In the genomic region with DNA sequence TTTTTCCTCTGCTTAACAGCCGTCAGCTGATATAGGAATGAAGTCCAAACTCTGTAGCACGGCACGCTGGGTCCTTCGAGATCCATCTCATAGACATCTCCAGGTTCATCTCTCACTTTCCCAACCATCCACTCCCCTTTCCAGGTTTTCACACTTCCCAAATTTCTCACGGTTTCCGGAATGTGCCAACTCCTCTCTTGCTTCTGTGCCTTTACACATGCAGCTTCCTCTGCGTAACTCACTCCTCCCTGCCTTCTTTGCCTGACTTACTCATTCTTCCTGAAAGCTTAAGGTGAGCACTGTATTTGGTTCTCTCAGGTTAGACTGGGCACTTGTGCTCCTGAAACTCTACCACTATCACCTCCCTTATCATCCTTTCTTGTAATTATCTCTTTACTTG, we compare ENCODE assay signal across 18 cellular contexts.
"Had no signal": no experiment of that assay in that cellular context is flagged by ENCODE, and none has a peak within 500 bp of the region (broad histone marks: within the 10 kb centered on the region; RNA-seq: fewer than 3 reads in every experiment).

No MANE protein-coding gene starts in this region.

- H3K9me3 Mint-ChIP-seq: activated CD8-positive, alpha-beta T cell treated with anti-CD3 and anti-CD28 coated beads for 36 hours; activated naive CD4-positive, alpha-beta T cell treated with anti-CD3 and anti-CD28 coated beads, Interleukin-2, amount 10 ng/mL, durations not matched to agents 7 days and 5 days; activated T-cell treated with anti-CD3 and anti-CD28 coated beads, Interleukin-2, amount 50 U/mL, for 4 hours had no signal

- H3K4me3 Mint-ChIP-seq: activated CD8-positive, alpha-beta T cell treated with anti-CD3 and anti-CD28 coated beads for 36 hours; activated naive CD4-positive, alpha-beta T cell treated with anti-CD3 and anti-CD28 coated beads, Interleukin-2, amount 10 ng/mL, durations not matched to agents 7 days and 5 days; activated naive CD8-positive, alpha-beta T cell treated with anti-CD3 and anti-CD28 coated beads for 36 hours; activated T-cell treated with anti-CD3 and anti-CD28 coated beads, Interleukin-2, amount 50 U/mL, for 4 hours; T-helper 17 cell had no signal

- H3K27me3 Mint-ChIP-seq: activated CD8-positive, alpha-beta T cell treated with anti-CD3 and anti-CD28 coated beads for 36 hours; activated naive CD4-positive, alpha-beta T cell treated with anti-CD3 and anti-CD28 coated beads, Interleukin-2, amount 10 ng/mL, durations not matched to agents 7 days and 5 days; activated naive CD8-positive, alpha-beta T cell treated with anti-CD3 and anti-CD28 coated beads for 36 hours; T-helper 17 cell had no signal

- H3K4me3 ChIP-seq: Peyer's patch had no signal

- ATAC-seq: activated CD8-positive, alpha-beta T cell treated with anti-CD3 and anti-CD28 coated beads for 36 hours; activated T-cell treated with anti-CD3 and anti-CD28 coated beads, Interleukin-2, amount 50 U/mL, for 4 hours; T-helper 17 cell had no signal

- DNase-seq: activated CD4-positive, alpha-beta T cell treated with anti-CD3 and anti-CD28 coated beads, Interleukin-2, amount 50 U/mL, for 1 hour; activated CD4-positive, CD25-positive, alpha-beta regulatory T cell; activated CD8-positive, alpha-beta T cell treated with anti-CD3 and anti-CD28 coated beads for 36 hours; activated gamma-delta T cell treated with Interleukin-2 at 50 U/mL for 16 hours; activated naive CD4-positive, alpha-beta T cell treated with anti-CD3 and anti-CD28 coated beads, Interleukin-2, amount 10 ng/mL, durations not matched to agents 7 days and 5 days; activated naive CD8-positive, alpha-beta T cell treated with anti-CD3 and anti-CD28 coated beads for 36 hours; activated T-cell treated with anti-CD3 and anti-CD28 coated beads, Interleukin-2, amount 50 U/mL, for 4 hours; brain microvascular endothelial cell; MM.1S; NCI-H1105; NCI-H1436; NCI-H1694 treated with DMSO at 0.1 percent for 48 hours; NCI-H2029 treated with DMSO at 0.1 percent for 48 hours; NCI-H510A treated with DMSO at 0.1 percent for 48 hours; Peyer's patch; SHP77 treated with DMSO at 0.1 percent for 48 hours; T-helper 17 cell; T-helper 9 cell had no signal

- H3K27ac Mint-ChIP-seq: activated CD8-positive, alpha-beta T cell treated with anti-CD3 and anti-CD28 coated beads for 36 hours; activated naive CD4-positive, alpha-beta T cell treated with anti-CD3 and anti-CD28 coated beads, Interleukin-2, amount 10 ng/mL, durations not matched to agents 7 days and 5 days; activated naive CD8-positive, alpha-beta T cell treated with anti-CD3 and anti-CD28 coated beads for 36 hours; T-helper 17 cell had no signal

- H3K36me3 ChIP-seq: brain microvascular endothelial cell, Peyer's patch had no signal

- H3K4me1 Mint-ChIP-seq: activated naive CD4-positive, alpha-beta T cell treated with anti-CD3 and anti-CD28 coated beads, Interleukin-2, amount 10 ng/mL, durations not matched to agents 7 days and 5 days; activated naive CD8-positive, alpha-beta T cell treated with anti-CD3 and anti-CD28 coated beads for 36 hours had no signal

- H3K27me3 ChIP-seq: brain microvascular endothelial cell, Peyer's patch had no signal
